ENCODE assay signal across 1 cellular context in genomic region chr7:130141161-130141857, GRCh38.
TF ChIP-seq lines count a peak whose summit lies in the region.

No MANE protein-coding gene starts in this region.

TF ChIP-seq in K562, 482 proteins besides CTCF, POLR2A, EP300 and RAD21 (continued from another document and continues in another):
- TF ChIP-seq TEAD4 (IDR thresholded peaks at IDR 0.05; ENCODE audit: low read length) (no peak), TEAD4 (CRISPR knock-in tag; IDR thresholded peaks at IDR 0.05; ENCODE audit: borderline replicate concordance) (no peak), LARP7 (IDR thresholded peaks at IDR 0.05) (no peak), ZNF830 (CRISPR knock-in tag; IDR thresholded peaks at IDR 0.05) (no peak), ZNF3 (CRISPR knock-in tag; IDR thresholded peaks at IDR 0.05) (no peak), SFPQ (IDR thresholded peaks at IDR 0.05; ENCODE audit: low read depth, low read length) (no peak), HLTF (IDR thresholded peaks at IDR 0.05) (no peak), ZNF232 (CRISPR knock-in tag; IDR thresholded peaks at IDR 0.05) (no peak), CTBP1 (IDR thresholded peaks at IDR 0.05; ENCODE audit: borderline replicate concordance) (no peak; the same call in 1 of the 2 replicates), CSDE1 (IDR thresholded peaks at IDR 0.05) (no peak), HMG20B (CRISPR knock-in tag; IDR thresholded peaks at IDR 0.05) (no peak), ZNF583 (CRISPR knock-in tag; IDR thresholded peaks at IDR 0.05) (no peak), RFX1 (IDR thresholded peaks at IDR 0.05) (peak; percentile 98), ZNF444 (CRISPR knock-in tag; IDR thresholded peaks at IDR 0.05) (no peak), SIX5 (IDR thresholded peaks at IDR 0.05; ENCODE audit: borderline replicate concordance in 1 of 2, insufficient read depth in 1 of 2, low read depth in 1 of 2, low read length in 2 of 2) (no peak), NCOA4 (IDR thresholded peaks at IDR 0.05; ENCODE audit: partially characterized antibody) (no peak), MYBL2 (IDR thresholded peaks at IDR 0.05; ENCODE audit: low read depth) (no peak), MYBL2 (CRISPR knock-in tag; IDR thresholded peaks at IDR 0.05; ENCODE audit: borderline replicate concordance) (no peak), ZNF384 (IDR thresholded peaks at IDR 0.05; ENCODE audit: low read depth, low read length) (no peak), COPS2 (conservative IDR thresholded peaks at IDR 0.05) (no peak), ZNF197 (CRISPR knock-in tag; IDR thresholded peaks at IDR 0.05; ENCODE audit: low read depth) (no peak), SNAPC5 (CRISPR knock-in tag; IDR thresholded peaks at IDR 0.05) (no peak), FOXK1 (CRISPR knock-in tag; IDR thresholded peaks at IDR 0.05; ENCODE audit: borderline replicate concordance) (peak; percentile 66; the same call in 1 of the 2 replicates), ZNF239 (CRISPR knock-in tag; IDR thresholded peaks at IDR 0.05) (no peak), RNF2 (IDR thresholded peaks at IDR 0.05) (no peak), FOXP4 (CRISPR knock-in tag; IDR thresholded peaks at IDR 0.05; ENCODE audit: borderline replicate concordance) (no peak), EWSR1 (IDR thresholded peaks at IDR 0.05; ENCODE audit: borderline replicate concordance, low read depth, partially characterized antibody) (no peak), MAFK (IDR thresholded peaks at IDR 0.05; ENCODE audit: low read length) (no peak), ZEB2 (IDR thresholded peaks at IDR 0.05) (no peak), ARID3A (IDR thresholded peaks at IDR 0.05; ENCODE audit: borderline replicate concordance, low read depth, low read length) (no peak), IRF9 (tag; IDR thresholded peaks at IDR 0.05) (no peak), MAX (CRISPR knock-in tag; IDR thresholded peaks at IDR 0.05) (peak; percentile 74), NFE2 (IDR thresholded peaks at IDR 0.05; ENCODE audit: low read depth) (no peak), ZNF140 (CRISPR knock-in tag; IDR thresholded peaks at IDR 0.05) (no peak), ZNF518B (CRISPR knock-in tag; IDR thresholded peaks at IDR 0.05) (no peak), ZNF740 (CRISPR knock-in tag; IDR thresholded peaks at IDR 0.05) (peak; percentile 93), ZNF740 (tag; IDR thresholded peaks at IDR 0.05) (no peak), ZNF146 (CRISPR knock-in tag; IDR thresholded peaks at IDR 0.05; ENCODE audit: unreplicated experiment) (no peak), ARHGAP35 (IDR thresholded peaks at IDR 0.05; ENCODE audit: partially characterized antibody) (no peak), HNRNPL (IDR thresholded peaks at IDR 0.05; ENCODE audit: low read depth, low read length) (no peak), PHB (CRISPR knock-in tag; IDR thresholded peaks at IDR 0.05) (no peak), NR1H2 (CRISPR knock-in tag; IDR thresholded peaks at IDR 0.05) (no peak), PKNOX1 (IDR thresholded peaks at IDR 0.05) (no peak), SRSF7 (optimal IDR thresholded peaks at IDR 0.05; ENCODE audit: low read depth, low read length) (no peak), SOX6 (IDR thresholded peaks at IDR 0.05) (no peak), KLF10 (CRISPR knock-in tag; IDR thresholded peaks at IDR 0.05) (no peak), HMBOX1 (IDR thresholded peaks at IDR 0.05) (no peak), ZNF263 (CRISPR knock-in tag; IDR thresholded peaks at IDR 0.05; ENCODE audit: borderline replicate concordance) (peak; percentile 76), ZNF41 (CRISPR knock-in tag; conservative IDR thresholded peaks at IDR 0.05) (no peak), RBM25 (IDR thresholded peaks at IDR 0.05; ENCODE audit: low read depth, low read length, severe bottlenecking) (no peak), ILK (tag; IDR thresholded peaks at IDR 0.05; ENCODE audit: borderline replicate concordance, low read depth) (no peak), HMGXB4 (CRISPR knock-in tag; IDR thresholded peaks at IDR 0.05) (no peak), RNF219 (CRISPR knock-in tag; IDR thresholded peaks at IDR 0.05) (no peak), POLR3G (IDR thresholded peaks at IDR 0.05; ENCODE audit: extremely low read depth, insufficient read length, insufficient replicate concordance) (no peak), GTF2E2 (tag; IDR thresholded peaks at IDR 0.05) (no peak)
